ENCODE assay signal across 1 cellular context in the genomic region with DNA sequence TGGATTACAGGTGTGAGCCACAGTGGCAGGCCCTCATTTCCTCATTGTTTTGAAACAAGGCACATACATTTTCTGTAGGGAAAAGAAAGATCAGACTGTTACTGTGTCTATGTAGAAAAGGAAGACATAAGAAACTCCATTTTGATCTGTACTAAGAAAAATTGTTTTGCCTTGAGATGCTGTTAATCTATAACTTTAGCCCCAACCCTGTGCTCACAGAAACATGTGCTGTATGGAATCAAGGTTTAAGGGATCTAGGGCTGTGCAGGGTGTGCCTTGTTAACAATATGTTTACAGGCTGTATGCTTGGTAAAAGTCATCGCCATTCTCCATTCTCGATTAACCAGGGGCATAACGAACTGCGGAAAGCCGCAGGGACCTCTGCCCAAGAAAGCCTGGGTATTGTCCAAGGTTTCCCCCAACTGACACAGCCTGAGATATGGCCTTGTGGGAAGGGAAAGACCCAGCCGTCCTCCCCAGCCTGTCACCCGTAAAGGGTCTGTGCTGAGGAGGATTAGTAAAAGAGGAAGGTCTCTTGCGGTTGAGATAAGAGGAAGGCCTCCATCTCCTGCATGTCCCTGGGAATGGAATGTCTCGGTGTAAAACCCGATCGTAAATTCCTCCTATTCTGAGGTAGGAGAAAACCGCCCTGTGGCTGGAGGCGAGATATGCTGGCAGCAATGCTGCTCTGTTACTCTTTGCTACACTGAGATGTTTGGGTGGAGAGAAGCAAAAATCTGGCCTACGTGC. TPM values are rescaled to one million over a fixed set of nuclear protein-coding genes. Genes with fewer than 3 reads are reported as not detected.
"Had no signal": no experiment of that assay in that cellular context is flagged by ENCODE, and none has a peak within 500 bp of the region (broad histone marks: within the 10 kb centered on the region; RNA-seq: fewer than 3 reads in every experiment).

No MANE protein-coding gene starts in this region.

RNA-seq across cellular contexts. Expression of a gene that starts 2.0 kb away (rescaled TPM):
- total RNA-seq: SJCRH30 had no signal
